ENCODE assay signal across 8 cellular contexts in the genomic region with DNA sequence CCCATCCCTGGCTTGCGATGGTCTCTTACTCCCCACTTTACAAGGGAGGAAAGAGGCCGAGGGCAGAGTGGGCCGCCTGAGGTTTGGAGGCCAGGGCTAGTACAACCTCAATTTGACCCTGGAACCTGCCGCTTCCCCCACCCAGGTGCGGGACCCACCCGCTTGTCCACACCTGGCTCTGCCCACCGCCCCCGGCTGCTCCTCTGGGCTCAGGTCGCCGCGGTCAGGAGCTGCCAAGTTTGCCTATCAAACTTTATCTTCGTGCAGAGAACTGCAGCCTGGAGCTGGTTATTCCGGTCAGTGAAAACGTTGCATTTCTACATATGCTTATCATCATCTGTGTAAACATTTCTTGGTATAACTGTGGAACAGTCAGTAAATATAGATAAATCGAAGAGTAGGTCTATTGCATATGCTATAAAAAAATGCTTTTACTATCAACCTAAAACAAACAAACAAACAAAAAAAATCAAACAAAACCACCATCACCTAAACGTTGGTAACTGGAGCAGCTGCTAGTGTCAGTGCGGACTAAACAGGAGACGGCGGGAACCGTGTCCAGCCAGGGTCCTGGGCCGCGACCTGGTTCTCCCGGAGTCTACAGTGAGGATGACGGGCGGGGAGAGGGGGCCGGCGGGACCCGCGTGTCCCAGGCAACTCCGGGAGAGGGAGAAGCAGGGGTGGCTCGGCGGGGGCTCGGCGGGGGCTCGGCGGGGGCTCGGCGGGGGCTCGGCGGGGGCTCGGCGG. TPM values are rescaled to one million over a fixed set of nuclear protein-coding genes. Genes with fewer than 3 reads are reported as not detected.
DNase-seq lines count a peak whose midpoint lies in the region; ATAC-seq and TF ChIP-seq lines count a peak whose summit lies in the region.

No MANE protein-coding gene starts in this region.

- H3K4me1 Mint-ChIP-seq in activated B cell treated with CpG ODN at 0.5 μM for 24 hours (peaks cover 33% of the 10 kb centered on the region), glutamatergic neuron (ENCODE audit: low read depth, unreplicated experiment) (peaks cover 15% of the 10 kb centered on the region), osteocyte (ENCODE audit: unreplicated experiment) (peaks cover 53% of the 10 kb centered on the region)

- peak overlapping the region; percentile 79 for H3K4me3 ChIP-seq in AG10803 (ENCODE audit: low read length)

- CTCF ChIA-PET in HEK293T (lab: Yijun Ruan, JAX) = interaction anchor here (0.6 to 1.0 kb wide), 2 partner anchors 87 to 273 kb away, joined by 3 read pairs; no protein-coding TSS in a partner anchor
- CTCF ChIA-PET in activated B cell treated with CpG ODN at 0.5 μM for 24 hours (lab: Charles Lee) = interaction anchor here (1.0 to 2.3 kb wide), 2 partner anchors 64 to 67 kb away, joined by 3 to 9 read pairs; no protein-coding TSS in a partner anchor

- H3K27me3 Mint-ChIP-seq in activated B cell treated with CpG ODN at 0.5 μM for 24 hours = no peaks in the 10 kb centered on the region
- peaks cover 9% of the 10 kb centered on the region for H3K27me3 Mint-ChIP-seq in glutamatergic neuron (ENCODE audit: unreplicated experiment)
- no peaks in the 10 kb centered on the region for H3K27me3 Mint-ChIP-seq in osteocyte (ENCODE audit: unreplicated experiment)

- no peak for TF ChIP-seq CTCF in AG10803 (conservative IDR thresholded peaks at IDR 0.05; ENCODE audit: low read length)
- no peak for TF ChIP-seq CTCF in activated B cell treated with CpG ODN at 0.5 μM for 24 hours (IDR thresholded peaks at IDR 0.05)
- TF ChIP-seq CTCF in glutamatergic neuron (IDR thresholded peaks at IDR 0.05; ENCODE audit: partially characterized antibody, unreplicated experiment) = no peak
- TF ChIP-seq CTCF in osteocyte (IDR thresholded peaks at IDR 0.05) = no peak

- ATAC-seq in activated B cell treated with CpG ODN at 0.5 μM for 24 hours (ENCODE audit: low read depth) = no peak
- ATAC-seq in HG03045 (IDR thresholded peaks at IDR 0.05; ENCODE audit: unreplicated experiment) = no peak

- H3K4me3 Mint-ChIP-seq in activated B cell treated with CpG ODN at 0.5 μM for 24 hours = peak overlapping the region; percentile 89
- peak overlapping the region; percentile 91 for H3K4me3 Mint-ChIP-seq in glutamatergic neuron (ENCODE audit: unreplicated experiment)
- peak overlapping the region; percentile 82 for H3K4me3 Mint-ChIP-seq in osteocyte (ENCODE audit: unreplicated experiment)

- POLR2A ChIA-PET in HEK293T (lab: Yijun Ruan, JAX) (interaction anchor here (0.8 to 1.9 kb wide), 7 partner anchors 48 to 200 kb away, joined by 3 to 10 read pairs (median 4); a partner anchor contains a TSS), activated B cell treated with CpG ODN at 0.5 μM for 24 hours (lab: Charles Lee) (interaction anchor here (0.6 kb wide), 1 partner anchor 185 kb away, joined by 3 read pairs; no protein-coding TSS in a partner anchor)

- no peaks in the 10 kb centered on the region for H3K9me3 Mint-ChIP-seq in activated B cell treated with CpG ODN at 0.5 μM for 24 hours
- H3K9me3 Mint-ChIP-seq in glutamatergic neuron (ENCODE audit: unreplicated experiment) = peaks cover 6% of the 10 kb centered on the region
- H3K9me3 Mint-ChIP-seq in osteocyte (ENCODE audit: unreplicated experiment) = no peaks in the 10 kb centered on the region

- intact Hi-C loops in activated B cell treated with CpG ODN at 0.5 μM for 24 hours (cut with micrococcal nuclease) = loop anchor here (10.0 kb wide), 1 partner anchor 259 kb away; a partner anchor contains a TSS

- H3K36me3 Mint-ChIP-seq in activated B cell treated with CpG ODN at 0.5 μM for 24 hours (ENCODE audit: low read depth) (peaks cover 4% of the 10 kb centered on the region), glutamatergic neuron (ENCODE audit: unreplicated experiment) (no peaks in the 10 kb centered on the region), osteocyte (ENCODE audit: unreplicated experiment) (no peaks in the 10 kb centered on the region)

- H3K27ac Mint-ChIP-seq in activated B cell treated with CpG ODN at 0.5 μM for 24 hours (peak overlapping the region; percentile 72), glutamatergic neuron (ENCODE audit: unreplicated experiment) (peak overlapping the region; percentile 79), osteocyte (ENCODE audit: unreplicated experiment) (peak overlapping the region; percentile 88)

- DNase-seq in AG10803 (ENCODE audit: low read depth) = peak; percentile 15
- peak; percentile 61 for DNase-seq in HEK293T (ENCODE audit: extremely low spot score)
- DNase-seq in activated B cell treated with CpG ODN at 0.5 μM for 24 hours = no peak
- peak; percentile 45 for DNase-seq in glutamatergic neuron
- no peak for DNase-seq in osteocyte (ENCODE audit: extremely low spot score, unreplicated experiment)
- no peak for DNase-seq in stimulated activated naive CD4-positive, alpha-beta T cell treated with Interleukin-2 at 50 U/mL for 16 hours (lab: John Stamatoyannopoulos, UW)
- DNase-seq in NCI-H2081 (lab: John Stamatoyannopoulos, UW) = no peak

TF ChIP-seq in HEK293T, 16 proteins besides CTCF, POLR2A, EP300 and RAD21:
- TF ChIP-seq TARDBP (IDR thresholded peaks at IDR 0.05) (0 out of 2 replicates have a peak, but pooled peaks have one; percentile 20), ELF4 (IDR thresholded peaks at IDR 0.05) (no peak; the same call in 1 of the 2 replicates), NFRKB (IDR thresholded peaks at IDR 0.05) (no peak), L3MBTL2 (conservative IDR thresholded peaks at IDR 0.05) (peak; percentile 35; the same call in 1 of the 2 replicates), FOXM1 (IDR thresholded peaks at IDR 0.05; ENCODE audit: borderline replicate concordance) (no peak), FOXA1 (IDR thresholded peaks at IDR 0.05) (no peak), SP1 (IDR thresholded peaks at IDR 0.05) (no peak), ZNF384 (IDR thresholded peaks at IDR 0.05) (no peak), CTBP1 (IDR thresholded peaks at IDR 0.05; ENCODE audit: borderline replicate concordance) (no peak)
- TF ChIP-seq, protein P1, sequence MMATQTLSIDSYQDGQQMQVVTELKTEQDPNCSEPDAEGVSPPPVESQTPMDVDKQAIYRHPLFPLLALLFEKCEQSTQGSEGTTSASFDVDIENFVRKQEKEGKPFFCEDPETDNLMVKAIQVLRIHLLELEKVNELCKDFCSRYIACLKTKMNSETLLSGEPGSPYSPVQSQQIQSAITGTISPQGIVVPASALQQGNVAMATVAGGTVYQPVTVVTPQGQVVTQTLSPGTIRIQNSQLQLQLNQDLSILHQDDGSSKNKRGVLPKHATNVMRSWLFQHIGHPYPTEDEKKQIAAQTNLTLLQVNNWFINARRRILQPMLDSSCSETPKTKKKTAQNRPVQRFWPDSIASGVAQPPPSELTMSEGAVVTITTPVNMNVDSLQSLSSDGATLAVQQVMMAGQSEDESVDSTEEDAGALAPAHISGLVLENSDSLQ (IDR thresholded peaks at IDR 0.05) = no peak

RNA-seq across cellular contexts. Expression of a gene that starts 0.9 kb away (rescaled TPM):
- total RNA-seq in activated B cell treated with CpG ODN at 0.5 μM for 24 hours (21.6 and 22.6 TPM in 2 replicates), glutamatergic neuron (ENCODE audit: unreplicated experiment) (49.2 TPM), osteocyte (126 and 130 TPM in 2 replicates)

Comparison
In these comparisons a context has a peak if more than half of its experiments do, and no peak if none do; other contexts are left out.
1. DNase-seq: peak in AG10803 (single experiment), HEK293T (single experiment) and glutamatergic neuron (single experiment); none in activated B cell treated with CpG ODN at 0.5 μM for 24 hours (single experiment), osteocyte (single experiment), stimulated activated naive CD4-positive, alpha-beta T cell treated with Interleukin-2 at 50 U/mL for 16 hours (single experiment) and NCI-H2081 (0 of 2).
2. Peak in every context shown above with its lines, with median percentiles within 50 percentile points of each other: H3K27ac Mint-ChIP-seq and H3K4me3 Mint-ChIP-seq.